Comparison of ENCODE assay signal across 26 cellular contexts in the genomic region with DNA sequence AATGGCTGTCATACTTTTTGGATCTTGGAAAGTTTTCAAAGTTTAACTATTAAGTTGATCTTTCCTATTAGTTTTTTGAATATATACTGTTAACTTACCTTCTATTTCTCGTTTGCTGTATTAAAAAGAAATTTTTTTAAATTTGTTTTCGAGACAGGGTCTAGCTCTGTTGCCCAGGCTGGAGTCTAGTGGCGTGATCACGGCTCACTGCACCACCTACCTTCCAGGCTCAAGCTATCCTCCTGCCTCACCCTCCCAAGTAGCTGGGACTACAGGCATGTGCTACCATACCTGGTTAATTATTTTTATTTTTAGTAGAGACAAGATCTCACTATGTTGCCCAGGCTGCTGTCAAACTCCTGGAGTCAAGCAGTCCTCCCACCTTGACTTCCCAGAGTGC.
"Had no signal": no experiment of that assay in that cellular context is flagged by ENCODE, and none has a peak within 500 bp of the region (broad histone marks: within the 10 kb centered on the region; RNA-seq: fewer than 3 reads in every experiment).

No MANE protein-coding gene starts in this region.

- H3K36me3 ChIP-seq: colonic mucosa, esophagus squamous epithelium, gastrocnemius medialis, heart right ventricle, left lung, lower lobe of right lung had no signal

- ATAC-seq: effector memory CD8-positive, alpha-beta T cell; esophagus mucosa; gastrocnemius medialis; heart right ventricle; left cardiac atrium; left lung; left ventricle myocardium superior; lower lobe of right lung; mucosa of descending colon had no signal

- H3K27me3 ChIP-seq: colonic mucosa, gastrocnemius medialis, heart right ventricle, left lung had no signal

- H3K4me1 ChIP-seq: colonic mucosa had no signal

- H3K9me3 ChIP-seq: colonic mucosa, esophagus squamous epithelium, gastrocnemius medialis, heart right ventricle, left lung, lower lobe of right lung, mucosa of descending colon had no signal

- H3K27ac ChIP-seq: colonic mucosa, epithelial cell of prostate, esophagus squamous epithelium, gastrocnemius medialis, heart right ventricle, left lung, lower lobe of right lung had no signal

- FAIRE-seq: endometrium, islet of Langerhans, keratinocyte had no signal

- H3K4me3 ChIP-seq: colonic mucosa, esophagus squamous epithelium, gastrocnemius medialis, heart right ventricle, left lung, lower lobe of right lung, mucosa of descending colon had no signal

- DNase-seq: colonic mucosa; cortex of kidney; effector CD8-positive, alpha-beta T cell; effector memory CD8-positive, alpha-beta T cell; endodermal cell; erythroblast; esophagus squamous epithelium; foreskin fibroblast; foreskin melanocyte; gastrocnemius medialis; glutamatergic neuron; head of caudate nucleus; heart right ventricle; hippocampal formation; left cardiac atrium; left lung; left ventricle myocardium superior; lower lobe of right lung; mesenchymal stem cell; mucosa of descending colon; naive B cell had no signal
